16 cellular contexts compared by ENCODE assay signal in the genomic region with DNA sequence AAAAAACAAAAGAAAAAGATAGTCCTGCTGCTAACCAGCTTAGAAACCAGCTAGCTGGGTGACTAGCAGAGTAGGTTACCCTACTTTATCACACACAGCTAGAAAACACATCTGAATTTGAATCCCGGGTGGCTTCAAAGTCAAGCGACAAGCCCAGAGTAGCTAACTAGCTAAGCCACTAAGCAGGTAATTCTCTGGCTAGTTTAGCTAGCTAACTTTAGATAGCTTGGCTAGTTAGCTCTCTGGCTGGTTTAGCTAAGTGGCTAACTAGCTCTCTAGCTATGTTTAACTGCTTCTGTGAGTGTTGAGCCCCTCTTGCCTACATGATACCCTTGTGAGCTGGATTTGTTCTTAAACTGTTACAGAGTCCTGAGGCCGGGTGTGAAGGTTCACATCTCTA. TPM values are rescaled to one million over a fixed set of nuclear protein-coding genes. Genes with fewer than 3 reads are reported as not detected.
DNase-seq lines count a peak whose midpoint lies in the region; ATAC-seq, FAIRE-seq and TF ChIP-seq lines count a peak whose summit lies in the region.
"Had no signal": no experiment of that assay in that cellular context is flagged by ENCODE, and none has a peak within 500 bp of the region (broad histone marks: within the 10 kb centered on the region; RNA-seq: fewer than 3 reads in every experiment).

No MANE protein-coding gene starts in this region.

- no peak overlapping the region for H2BK120ac ChIP-seq in H1 (replicated peaks; ENCODE audit: low read depth, low read length)

- H3K4me3 ChIP-seq in H1 (ENCODE audit: extremely low read depth in 1 of 4, insufficient read depth in 2 of 4, low read depth in 3 of 4, low read length in 4 of 4) (no peak overlapping the region), mucosa of rectum (ENCODE audit: low read length in 2 of 2) (no peak overlapping the region), skin epidermis (no peak overlapping the region), vagina (no peak overlapping the region)
- H3K4me3 ChIP-seq: BLaER1 had no signal

- no peak for TF ChIP-seq POLR2A in H1 (IDR thresholded peaks at IDR 0.05; ENCODE audit: control extremely low read depth in 1 of 2, low read depth in 2 of 2, low read length in 2 of 2)
- no peak for TF ChIP-seq POLR2A in vagina (IDR thresholded peaks at IDR 0.05)

- 0 out of 2 replicates have a peak overlapping the region, but pooled peaks have one; percentile 32 for H2BK20ac ChIP-seq in H1 (ENCODE audit: low read length)

- TF ChIP-seq EP300 in H1 (IDR thresholded peaks at IDR 0.05; ENCODE audit: borderline replicate concordance in 1 of 2, low read depth in 2 of 2, low read length in 2 of 2), result no peak

- no peak overlapping the region for H2BK12ac ChIP-seq in H1 (ENCODE audit: low read depth, low read length)

- no peaks in the 10 kb centered on the region for H3K79me1 ChIP-seq in H1 (ENCODE audit: low read depth, low read length)

- TF ChIP-seq RAD21 in H1 (IDR thresholded peaks at IDR 0.05 in 1 of 2, conservative IDR thresholded peaks at IDR 0.05 in 1 of 2; ENCODE audit: low read depth in 2 of 2, low read length in 2 of 2), result no peak

- no peak overlapping the region for H4K5ac ChIP-seq in H1 (ENCODE audit: insufficient read length, low read depth, low read length)

- TF ChIP-seq CTCF in H1 (IDR thresholded peaks at IDR 0.05; ENCODE audit: control extremely low read depth in 1 of 3, insufficient read depth in 1 of 3, low read depth in 1 of 3, low read length in 3 of 3), result no peak
- no peak for TF ChIP-seq CTCF in vagina (IDR thresholded peaks at IDR 0.05)

- no peak for ATAC-seq in HG02610 (IDR thresholded peaks at IDR 0.05; ENCODE audit: unreplicated experiment)

- POLR2A ChIA-PET in H1 (lab: Charles Lee; ENCODE audit: partially characterized antibody), result interaction anchor here (0.9 kb wide), 1 partner anchor 15 kb away, joined by 3 read pairs; no protein-coding TSS in a partner anchor

- no peak overlapping the region for H3K27ac ChIP-seq in H1 (ENCODE audit: low read depth, low read length)
- H3K27ac ChIP-seq in mucosa of rectum (ENCODE audit: low read depth in 2 of 2, low read length in 2 of 2), result peak overlapping the region; percentile 84 to 89
- peak overlapping the region in 11 of 21 experiments; percentile 26 to 89 (median 68) for H3K27ac ChIP-seq in skin epidermis
- H3K27ac ChIP-seq in vagina, result peak overlapping the region; percentile 24
- H3K27ac ChIP-seq: BLaER1 had no signal

- H3K4me1 ChIP-seq in H1 (replicated peaks in 1 of 4; ENCODE audit: control insufficient read depth in 3 of 4, insufficient read depth in 4 of 4, low read length in 3 of 4) (peaks cover 0 to 12% (median 8%) of the 10 kb centered on the region in 4 experiments; a peak in 5 of 7 replicates), mucosa of rectum (ENCODE audit: control insufficient read depth in 2 of 2, insufficient read depth in 2 of 2, low read length in 2 of 2) (peaks cover 8 to 17% of the 10 kb centered on the region in 2 donors), vagina (peaks cover 8% of the 10 kb centered on the region)
- H3K4me1 ChIP-seq: BLaER1 had no signal

- H3K4me2 ChIP-seq in H1 (ENCODE audit: insufficient read depth in 1 of 2, low read depth in 2 of 2, low read length in 2 of 2), result no peak overlapping the region
- H3K4me2 ChIP-seq: BLaER1 had no signal

- no peaks in the 10 kb centered on the region for H3K79me2 ChIP-seq in H1 (ENCODE audit: control insufficient read depth in 1 of 2, insufficient read depth in 2 of 2, low read length in 2 of 2)

- H3K23me2 ChIP-seq in H1 (ENCODE audit: low read depth, low read length), result no peaks in the 10 kb centered on the region

- no peak overlapping the region for H2BK15ac ChIP-seq in H1 (ENCODE audit: low read length)

- H4K20me1 ChIP-seq in H1 (replicated peaks in 1 of 2; ENCODE audit: control insufficient read depth in 1 of 2, insufficient read depth in 2 of 2, low read length in 2 of 2), result peaks cover 0 to 2% of the 10 kb centered on the region in 2 experiments
- H4K20me1 ChIP-seq: BLaER1 had no signal

- no peak overlapping the region for H3K14ac ChIP-seq in H1 (ENCODE audit: insufficient read length)

- no peak overlapping the region for H3K56ac ChIP-seq in H1 (replicated peaks; ENCODE audit: insufficient read length, low read depth, low read length)

- H3K18ac ChIP-seq in H1 (ENCODE audit: extremely low read depth, low read length), result no peak overlapping the region

- H3K4ac ChIP-seq in H1 (replicated peaks; ENCODE audit: insufficient read length, low read depth, low read length), result no peak overlapping the region

- H2BK5ac ChIP-seq in H1 (ENCODE audit: low read depth, low read length), result no peak overlapping the region

- H3K27me3 ChIP-seq in H1 (replicated peaks in 1 of 4; ENCODE audit: control insufficient read depth in 3 of 4, extremely low read depth in 1 of 4, insufficient read depth in 3 of 4, low read length in 3 of 4) (no peaks in the 10 kb centered on the region), mucosa of rectum (ENCODE audit: control insufficient read depth in 2 of 2, insufficient read depth in 2 of 2, low read length in 2 of 2) (no peaks in the 10 kb centered on the region), vagina (no peaks in the 10 kb centered on the region)
- H3K27me3 ChIP-seq: BLaER1 had no signal

- no peak overlapping the region for H4K8ac ChIP-seq in H1 (ENCODE audit: extremely low read depth, insufficient read depth, low read length)

- H3K36me3 ChIP-seq in H1 (ENCODE audit: control insufficient read depth in 2 of 4, insufficient read depth in 4 of 4, low read length in 3 of 4), result peaks cover 0 to 20% (median 5%) of the 10 kb centered on the region in 4 experiments; a peak in 2 of 8 replicates
- peaks cover 24 to 25% of the 10 kb centered on the region in 2 donors for H3K36me3 ChIP-seq in mucosa of rectum (ENCODE audit: control insufficient read depth in 2 of 2, insufficient read depth in 2 of 2, low read length in 2 of 2)
- no peaks in the 10 kb centered on the region for H3K36me3 ChIP-seq in vagina
- H3K36me3 ChIP-seq: BLaER1 had no signal

- 86% methylated on average over 3 of the region's 3 CpGs; no CpG with 5 or more reads in 1 of the 2 experiments for WGBS in H1 (ENCODE audit: extremely low coverage in 1 of 2, insufficient coverage in 1 of 2, insufficient read length in 1 of 2, insufficient replicate concordance in 2 of 2, low coverage in 1 of 2, low lambda C conversion rate in 2 of 2, missing lambda C conversion rate in 1 of 2), 2 experiments

- H3K23ac ChIP-seq in H1 (ENCODE audit: insufficient read length), result no peak overlapping the region

- CTCF ChIA-PET in H1 (lab: Charles Lee; ENCODE audit: partially characterized antibody), result interaction anchor here (0.7 to 4.4 kb wide), 4 partner anchors 14 to 49 kb away, joined by 3 to 20 read pairs (median 4); no protein-coding TSS in a partner anchor

- no peak overlapping the region for H2AK5ac ChIP-seq in H1 (ENCODE audit: low read depth, low read length)

- no peak overlapping the region for H2AFZ ChIP-seq in H1 (ENCODE audit: low read length)

- intact Hi-C loops in vagina (cut with DNase I), result no loop called here

- H4K91ac ChIP-seq in H1 (replicated peaks; ENCODE audit: insufficient read length, low read length), result no peak overlapping the region

- H3K9me3 ChIP-seq in H1 (ENCODE audit: insufficient read depth in 2 of 2, low read depth in 1 of 2, low read length in 1 of 2) (0 out of 4 replicates have a peak, but pooled peaks cover 0 to 2% of the 10 kb centered on the region in 2 experiments), mucosa of rectum (ENCODE audit: control insufficient read depth in 2 of 2, low read length in 2 of 2) (no peaks in the 10 kb centered on the region), vagina (no peaks in the 10 kb centered on the region)

- no peak for FAIRE-seq in H1 (lab: Jason Lieb, UNC)

- H3K9ac ChIP-seq in H1 (replicated peaks in 1 of 4; ENCODE audit: extremely low read depth in 1 of 4, low read depth in 3 of 4, low read length in 3 of 4), result no peak overlapping the region
- peak overlapping the region in 1 of 2 donors; percentile 18 for H3K9ac ChIP-seq in mucosa of rectum (ENCODE audit: low read depth in 1 of 2, low read length in 2 of 2)
- H3K9ac ChIP-seq: BLaER1 had no signal

- DNase-seq in H1 (ENCODE audit: low read depth in 1 of 2, low spot score in 2 of 2), result no peak
- DNase-seq in vagina (ENCODE audit: extremely low spot score in 2 of 2), result no peak
- DNase-seq in cerebellar nuclear complex (lab: John Stamatoyannopoulos, UW), result no peak
- DNase-seq in MV-4-11 (lab: John Stamatoyannopoulos, UW), result no peak
- DNase-seq: DMS 273 treated with DMSO at 0.1 percent for 48 hours, NCI-H2081 treated with DMSO at 0.1 percent for 48 hours, NCI-H524, SHP77 treated with DMSO at 0.1 percent for 48 hours had no signal

TF ChIP-seq in H1, 55 proteins besides CTCF, POLR2A, EP300 and RAD21:
- no peak for TF ChIP-seq POU5F1 (IDR thresholded peaks at IDR 0.05; ENCODE audit: low read depth, low read length)
- no peak for TF ChIP-seq TBP (IDR thresholded peaks at IDR 0.05; ENCODE audit: low read depth, low read length)
- no peak for TF ChIP-seq BCL11A (IDR thresholded peaks at IDR 0.05; ENCODE audit: low read depth in 2 of 2, low read length in 2 of 2)
- TF ChIP-seq BRCA1 (IDR thresholded peaks at IDR 0.05; ENCODE audit: low read depth, low read length), result peak; percentile 39; the same call in 1 of the 2 replicates

RNA-seq across cellular contexts. Expression of gene MYH14, which starts 12.4 kb away (rescaled TPM):
- 25.7 and 28.6 TPM in 2 replicates for total RNA-seq in H1 (2021; fragmentation: NEBNext Ultra II Directional; extraction: Animal tissue kit (Norgen Biotek cat#: 25700))
- polyA plus RNA-seq in H1 (2011; rRNA removed), result 17.3 and 25.3 TPM in 2 replicates
- polyA plus RNA-seq in H1 (2011; cell fraction: cytosol; rRNA removed), result 19.4 TPM
- polyA plus RNA-seq in H1 (2011; cell fraction: nucleus; rRNA removed), result 34.3 TPM
- 13.5 to 25.2 TPM (median 23.2 TPM) in 4 replicates for polyA plus RNA-seq in H1 (2012, experiment 1 of 2)
- polyA plus RNA-seq in H1 (2012, experiment 2 of 2), result 12.8 TPM
- 11.0 TPM for polyA plus RNA-seq in H1 (2013, experiment 1 of 2)
- 10.4 TPM for polyA plus RNA-seq in H1 (2013, experiment 2 of 2)
- polyA minus RNA-seq in H1 (2011; rRNA and poly(A)+ RNA removed), result 16.9 and 19.5 TPM in 2 replicates
- 19.5 TPM for polyA minus RNA-seq in H1 (2011; cell fraction: cytosol; rRNA and poly(A)+ RNA removed)
- 26.9 TPM for polyA minus RNA-seq in H1 (2011; cell fraction: nucleus; rRNA and poly(A)+ RNA removed)
- total RNA-seq in vagina, result 51.6 TPM
- total RNA-seq: HT1080 had no signal
- polyA plus RNA-seq: IgD-negative memory B cell had no signal

RNA-seq across cellular contexts. Expression of gene IZUMO2, which starts 52.7 kb away (rescaled TPM):
- total RNA-seq in H1 (2021; fragmentation: NEBNext Ultra II Directional; extraction: Animal tissue kit (Norgen Biotek cat#: 25700)), result 0.94 and 1.7 TPM in 2 replicates
- 1.9 TPM in 2 replicates for polyA plus RNA-seq in H1 (2011; rRNA removed)
- polyA plus RNA-seq in H1 (2011; cell fraction: cytosol; rRNA removed), result 2.3 TPM
- 2.6 TPM for polyA plus RNA-seq in H1 (2011; cell fraction: nucleus; rRNA removed)
- polyA plus RNA-seq in H1 (2012, experiment 1 of 2), result 1.4 to 3.6 TPM (median 2.6 TPM) in 4 replicates
- polyA plus RNA-seq in H1 (2012, experiment 2 of 2), result 1.4 TPM
- 2.1 TPM for polyA plus RNA-seq in H1 (2013, experiment 1 of 2)
- polyA plus RNA-seq in H1 (2013, experiment 2 of 2), result 2.2 TPM
- polyA minus RNA-seq in H1 (2011; rRNA and poly(A)+ RNA removed), result 0.66 TPM in 1 of 2 replicates, not detected in the other
- polyA minus RNA-seq in H1 (2011; cell fraction: cytosol; rRNA and poly(A)+ RNA removed), result 2.3 TPM
- polyA minus RNA-seq in H1 (2011; cell fraction: nucleus; rRNA and poly(A)+ RNA removed), result not detected
- not detected for total RNA-seq in vagina
- total RNA-seq: Daoy, H7, HT1080 had no signal
- polyA plus RNA-seq: IgD-negative memory B cell had no signal
